8 cellular contexts compared by ENCODE assay signal in the genomic region with DNA sequence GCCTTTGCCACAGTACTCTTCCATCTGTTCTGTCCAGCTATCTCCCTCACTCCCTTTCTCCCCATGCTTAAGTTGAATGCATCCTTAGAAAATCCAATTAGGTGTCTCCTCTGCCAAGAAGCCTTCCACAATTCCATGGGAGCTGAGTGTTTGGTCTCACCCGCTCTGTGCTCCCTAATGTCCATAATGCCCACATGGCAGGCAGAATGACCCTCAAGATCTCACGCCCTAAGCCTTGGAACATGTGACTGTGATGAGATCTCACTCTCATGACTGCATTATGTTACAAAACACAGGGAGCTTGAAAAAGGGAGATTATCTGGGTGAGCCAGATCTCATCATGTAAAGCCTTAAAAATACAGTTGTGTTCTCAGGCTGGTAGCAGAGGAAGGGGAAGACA.
"Had no signal": no experiment of that assay in that cellular context is flagged by ENCODE, and none has a peak within 500 bp of the region (broad histone marks: within the 10 kb centered on the region; RNA-seq: fewer than 3 reads in every experiment).

No MANE protein-coding gene starts in this region.

- H2AFZ ChIP-seq: GM23338 had no signal

- FAIRE-seq: H1, H54, HTR-8/SVneo had no signal

- DNase-seq: H9, HCEC 1CT, IMR-90, KBM-7 had no signal

- H3K4me3 Mint-ChIP-seq: GM23338, H9 had no signal

- H3K4me2 ChIP-seq: GM23338 had no signal

- H3K4me3 ChIP-seq: GM23338 had no signal

- ATAC-seq: GM23338 had no signal

- H3K27ac Mint-ChIP-seq: GM23338, H9 had no signal
